Comparison of ENCODE assay signal across 8 cellular contexts in the genomic region with DNA sequence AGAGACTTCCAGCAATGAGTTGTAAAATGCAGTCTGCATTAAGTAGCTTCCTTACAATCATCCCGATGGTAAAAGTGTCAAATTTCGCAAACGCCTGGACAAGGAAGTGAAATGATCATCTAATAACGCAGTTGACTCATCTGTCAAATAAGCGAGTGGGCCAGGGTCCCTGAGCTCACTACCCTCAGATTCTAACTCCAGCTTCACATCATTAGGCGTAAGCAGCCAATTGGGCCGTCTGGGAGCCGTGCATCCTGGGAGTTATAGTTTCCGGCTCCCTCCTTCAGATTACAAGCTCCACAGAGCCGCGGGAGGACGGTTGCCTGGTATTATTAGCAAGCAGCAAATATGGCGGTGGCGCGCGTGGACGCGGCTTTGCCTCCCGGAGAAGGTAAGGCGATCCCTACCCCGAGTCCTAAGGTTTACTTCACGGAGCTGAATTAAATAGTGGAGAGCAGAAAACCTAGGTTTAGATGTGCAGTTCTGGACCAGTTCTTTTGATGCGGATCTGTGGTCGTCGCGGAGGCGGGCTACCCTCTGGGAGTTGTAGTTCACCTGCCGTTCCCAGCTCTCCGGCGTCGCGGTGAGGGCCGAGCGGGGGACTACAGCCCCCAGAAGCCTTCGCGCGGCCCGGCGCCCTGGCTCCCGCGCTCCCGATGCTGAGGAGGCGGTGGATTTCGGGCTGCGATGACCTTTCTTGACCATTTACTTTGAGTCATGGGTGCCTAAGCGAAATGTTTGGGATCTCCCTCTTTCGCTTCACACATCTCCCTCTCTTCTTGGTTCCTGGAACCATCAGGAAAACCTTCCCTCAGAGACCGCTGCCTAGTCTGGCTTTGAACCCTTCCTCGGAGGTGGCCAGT. TPM values are rescaled to one million over a fixed set of nuclear protein-coding genes. Genes with fewer than 3 reads are reported as not detected.
DNase-seq lines count a peak whose midpoint lies in the region; FAIRE-seq and TF ChIP-seq lines count a peak whose summit lies in the region.

Gene CEP97 (plus strand): TSS at position 286 of the 863 bp plus-strand sequence. CDS start 63 bp downstream, at position 349.

- H2AFZ ChIP-seq in H1 (ENCODE audit: low read length) (peak within 1 kb of the TSS; percentile 94), mesenchymal stem cell (ENCODE audit: low read depth, low read length) (peak within 1 kb of the TSS; percentile 69)

- TF ChIP-seq CTCF in GM20000 (IDR thresholded peaks at IDR 0.05; ENCODE audit: extremely low read depth, missing control alignments) = no peak
- no peak for TF ChIP-seq CTCF in H1 (IDR thresholded peaks at IDR 0.05; ENCODE audit: control extremely low read depth in 1 of 3, insufficient read depth in 1 of 3, low read depth in 1 of 3, low read length in 3 of 3)

- no peaks in the 10 kb centered on the region for H3K27me3 ChIP-seq in CD8-positive, alpha-beta memory T cell (ENCODE audit: insufficient read depth, low read length, poor library complexity, severe bottlenecking)
- H3K27me3 ChIP-seq in H1 (replicated peaks in 1 of 4; ENCODE audit: control insufficient read depth in 3 of 4, extremely low read depth in 1 of 4, insufficient read depth in 3 of 4, low read length in 3 of 4) (no peaks in the 10 kb centered on the region), mesenchymal stem cell (ENCODE audit: control insufficient read depth in 1 of 2, insufficient read depth in 1 of 2, low read length in 2 of 2) (no peaks in the 10 kb centered on the region)

- POLR2A ChIA-PET in CD8-positive, alpha-beta memory T cell (lab: Charles Lee) = interaction anchor here (0.5 to 1.9 kb wide), 12 partner anchors 10 to 505 kb away, joined by 3 to 15 read pairs (median 4); partner anchors contain the start of genes NFKBIZ, NXPE3, PCNP and RPL24
- POLR2A ChIA-PET in activated CD8-positive, alpha-beta memory T cell treated with anti-CD3 and anti-CD28 coated beads for 36 hours (lab: Charles Lee) = interaction anchor here (1.5 to 2.2 kb wide), 3 partner anchors 48 to 125 kb away, joined by 6 to 9 read pairs (median 7); partner anchors contain the start of genes NXPE3 and ZBTB11
- POLR2A ChIA-PET in H1 (lab: Charles Lee; ENCODE audit: partially characterized antibody) = interaction anchor here (0.6 to 1.9 kb wide), 10 partner anchors 9 to 194 kb away, joined by 3 to 22 read pairs (median 4); partner anchors contain the start of genes NFKBIZ, RPL24 and ZBTB11

- H3K23me2 ChIP-seq in H1 (ENCODE audit: low read depth, low read length) = 0 out of 2 replicates have a peak, but pooled peaks cover 3% of the 10 kb centered on the region

- no peak for TF ChIP-seq RAD21 in H1 (IDR thresholded peaks at IDR 0.05 in 1 of 2, conservative IDR thresholded peaks at IDR 0.05 in 1 of 2; ENCODE audit: low read depth in 2 of 2, low read length in 2 of 2)

- no peaks in the 10 kb centered on the region for H3K9me3 ChIP-seq in CD8-positive, alpha-beta memory T cell (ENCODE audit: low read length)
- H3K9me3 ChIP-seq in H1 (ENCODE audit: insufficient read depth in 2 of 2, low read depth in 1 of 2, low read length in 1 of 2) = no peaks in the 10 kb centered on the region
- no peaks in the 10 kb centered on the region for H3K9me3 ChIP-seq in mesenchymal stem cell (ENCODE audit: control insufficient read depth, low read length)

- H2BK120ac ChIP-seq in H1 (replicated peaks; ENCODE audit: low read depth, low read length) (no peak within 1 kb of the TSS), mesenchymal stem cell (ENCODE audit: low read depth, low read length) (no peak within 1 kb of the TSS)

- H3K79me2 ChIP-seq in H1 (ENCODE audit: control insufficient read depth in 1 of 2, insufficient read depth in 2 of 2, low read length in 2 of 2) = peaks cover 0 to 8% of the 10 kb centered on the region in 2 experiments; a peak in 1 of 4 replicates

- H3K27ac Mint-ChIP-seq in CD8-positive, alpha-beta memory T cell = peak within 1 kb of the TSS; percentile 89 to 99 (median 97)

- H2BK15ac ChIP-seq in H1 (ENCODE audit: low read length) (no peak within 1 kb of the TSS), mesenchymal stem cell (ENCODE audit: low read depth, poor library complexity, severe bottlenecking) (peak within 1 kb of the TSS; percentile 26)

- H4K8ac ChIP-seq in H1 (ENCODE audit: extremely low read depth, insufficient read depth, low read length) = peak within 1 kb of the TSS; percentile 84; the same call in 1 of the 2 replicates
- H4K8ac ChIP-seq in mesenchymal stem cell (ENCODE audit: low read length) = peak within 1 kb of the TSS; percentile 90

- no peak within 1 kb of the TSS for H2BK20ac ChIP-seq in H1 (ENCODE audit: low read length)

- H3K4me3 Mint-ChIP-seq in CD8-positive, alpha-beta memory T cell = peak within 1 kb of the TSS; percentile 96 to 100 (median 98)

- H3K4ac ChIP-seq in H1 (replicated peaks; ENCODE audit: insufficient read length, low read depth, low read length) (peak within 1 kb of the TSS; percentile 21), mesenchymal stem cell (ENCODE audit: low read depth in 1 of 2, low read length in 2 of 2) (peak within 1 kb of the TSS; percentile 54 to 75)

- H3K23ac ChIP-seq in H1 (ENCODE audit: insufficient read length) (no peak within 1 kb of the TSS), mesenchymal stem cell (ENCODE audit: low read length in 2 of 2) (no peak within 1 kb of the TSS)

- WGBS in H1 (ENCODE audit: extremely low coverage in 1 of 2, insufficient coverage in 1 of 2, insufficient read length in 1 of 2, insufficient replicate concordance in 2 of 2, low coverage in 1 of 2, low lambda C conversion rate in 2 of 2, missing lambda C conversion rate in 1 of 2), 2 experiments = 0% methylated on average over 44 of the region's 49 CpGs; no CpG with 5 or more reads in 1 of the 2 experiments
- 0% methylated on average over 49 of the region's 49 CpGs for WGBS in mesenchymal stem cell

- H3K79me1 ChIP-seq in H1 (ENCODE audit: low read depth, low read length) (peaks cover 2% of the 10 kb centered on the region; the same call in 1 of the 2 replicates), mesenchymal stem cell (replicated peaks; ENCODE audit: low read length, poor library complexity, severe bottlenecking) (peaks cover 8% of the 10 kb centered on the region)

- peak within 1 kb of the TSS; percentile 98 for H4K5ac ChIP-seq in H1 (ENCODE audit: insufficient read length, low read depth, low read length)

- no peaks in the 10 kb centered on the region for H3K36me3 ChIP-seq in CD8-positive, alpha-beta memory T cell (ENCODE audit: insufficient read depth, low read length)
- H3K36me3 ChIP-seq in H1 (ENCODE audit: control insufficient read depth in 2 of 4, insufficient read depth in 4 of 4, low read length in 3 of 4) = peaks cover 2 to 23% (median 7%) of the 10 kb centered on the region in 4 experiments; a peak in 4 of 8 replicates
- H3K36me3 ChIP-seq in mesenchymal stem cell (ENCODE audit: control insufficient read depth in 1 of 2, insufficient read depth in 2 of 2, low read depth in 1 of 2, low read length in 2 of 2) = peaks cover 5 to 18% of the 10 kb centered on the region in 2 experiments

- no peaks in the 10 kb centered on the region for H4K20me1 ChIP-seq in H1 (replicated peaks in 1 of 2; ENCODE audit: control insufficient read depth in 1 of 2, insufficient read depth in 2 of 2, low read length in 2 of 2)

- no peak for TF ChIP-seq EP300 in H1 (IDR thresholded peaks at IDR 0.05; ENCODE audit: borderline replicate concordance in 1 of 2, low read depth in 2 of 2, low read length in 2 of 2)

- peak within 1 kb of the TSS; percentile 66 to 91 (median 78) for H3K9ac ChIP-seq in H1 (replicated peaks in 1 of 4; ENCODE audit: extremely low read depth in 1 of 4, low read depth in 3 of 4, low read length in 3 of 4)
- H3K9ac ChIP-seq in mesenchymal stem cell (ENCODE audit: low read length) = peak within 1 kb of the TSS; percentile 92

- H2AK5ac ChIP-seq in H1 (ENCODE audit: low read depth, low read length) = no peak within 1 kb of the TSS
- H2AK5ac ChIP-seq in mesenchymal stem cell (ENCODE audit: low read length, severe bottlenecking) = no peak within 1 kb of the TSS

- peak within 1 kb of the TSS; percentile 31 for H4K91ac ChIP-seq in H1 (replicated peaks; ENCODE audit: insufficient read length, low read length)
- H4K91ac ChIP-seq in mesenchymal stem cell (ENCODE audit: low read length) = no peak within 1 kb of the TSS

- H3K14ac ChIP-seq in H1 (ENCODE audit: insufficient read length) (no peak within 1 kb of the TSS), mesenchymal stem cell (ENCODE audit: low read length in 2 of 2) (no peak within 1 kb of the TSS)

- H3K36me3 Mint-ChIP-seq in CD8-positive, alpha-beta memory T cell = peaks cover 0 to 35% (median 15%) of the 10 kb centered on the region in 3 donors

- H3K18ac ChIP-seq in H1 (ENCODE audit: extremely low read depth, low read length) (peak within 1 kb of the TSS; percentile 88), mesenchymal stem cell (ENCODE audit: low read depth in 1 of 2, low read length in 2 of 2) (peak within 1 kb of the TSS; percentile 62 to 63)

- CTCF ChIA-PET in CD8-positive, alpha-beta memory T cell (lab: Charles Lee) = interaction anchor here (0.8 to 2.0 kb wide), 10 partner anchors 9 to 504 kb away, joined by 3 to 8 read pairs (median 4); partner anchors contain the start of gene NXPE3
- CTCF ChIA-PET in activated CD8-positive, alpha-beta memory T cell treated with anti-CD3 and anti-CD28 coated beads for 36 hours (lab: Charles Lee) = interaction anchor here (0.8 to 1.1 kb wide), 2 partner anchors 47 to 55 kb away, joined by 3 read pairs; partner anchors contain the start of gene NXPE3
- CTCF ChIA-PET in H1 (lab: Charles Lee; ENCODE audit: partially characterized antibody) = interaction anchor here (0.9 to 4.0 kb wide), 6 partner anchors 8 to 47 kb away, joined by 3 to 19 read pairs (median 4); no protein-coding TSS in a partner anchor

- FAIRE-seq in H1 (lab: Jason Lieb, UNC) = peak; percentile 82

- peaks cover 29% of the 10 kb centered on the region for H3K4me1 ChIP-seq in CD8-positive, alpha-beta memory T cell (ENCODE audit: insufficient read depth, low read length)
- H3K4me1 ChIP-seq in H1 (replicated peaks in 1 of 4; ENCODE audit: control insufficient read depth in 3 of 4, insufficient read depth in 4 of 4, low read length in 3 of 4) (no peaks in the 10 kb centered on the region), mesenchymal stem cell (ENCODE audit: control insufficient read depth, insufficient read depth, low read depth, low read length) (no peaks in the 10 kb centered on the region)

- peak within 1 kb of the TSS; percentile 76 to 100 for H3K4me2 ChIP-seq in H1 (ENCODE audit: insufficient read depth in 1 of 2, low read depth in 2 of 2, low read length in 2 of 2)
- peak within 1 kb of the TSS; percentile 99 for H3K4me2 ChIP-seq in mesenchymal stem cell (ENCODE audit: low read length, poor library complexity, severe bottlenecking)

- peak; percentile 79 to 90 (median 84) for DNase-seq in CD8-positive, alpha-beta memory T cell
- DNase-seq in GM20000 (ENCODE audit: low spot score) (peak; percentile 82), HT-29 (ENCODE audit: low spot score) (peak; percentile 96), NOMO-1 (lab: John Stamatoyannopoulos, UW; ENCODE audit: unreplicated experiment in 2 of 2) (peak; percentile 86 to 95), H1 (ENCODE audit: low read depth in 1 of 2, low spot score in 2 of 2) (peak; percentile 70 to 92), mesenchymal stem cell (peak; percentile 95)
- DNase-seq in stimulated activated CD8-positive, alpha-beta memory T cell treated with anti-CD3 and anti-CD28 coated beads, Interleukin-12 subunit alpha, Interleukin-12 subunit beta, amount 100 ng/mL, for 4 hours (ENCODE audit: low read depth) = peak; percentile 80

- no peaks in the 10 kb centered on the region for H3K27me3 Mint-ChIP-seq in CD8-positive, alpha-beta memory T cell

- peak within 1 kb of the TSS; percentile 99 for H3K4me3 ChIP-seq in CD8-positive, alpha-beta memory T cell (ENCODE audit: low read length)
- H3K4me3 ChIP-seq in H1 (ENCODE audit: extremely low read depth in 1 of 4, insufficient read depth in 2 of 4, low read depth in 3 of 4, low read length in 4 of 4) (peak within 1 kb of the TSS; percentile 92 to 99 (median 98)), mesenchymal stem cell (ENCODE audit: insufficient read depth in 1 of 2, low read depth in 1 of 2, low read length in 2 of 2) (peak within 1 kb of the TSS; percentile 82 to 99)

- peak in 1 of 2 experiments; percentile 56; a peak in 1 of 3 replicates for TF ChIP-seq POLR2A in H1 (IDR thresholded peaks at IDR 0.05; ENCODE audit: control extremely low read depth in 1 of 2, low read depth in 2 of 2, low read length in 2 of 2)

- H3K56ac ChIP-seq in H1 (replicated peaks; ENCODE audit: insufficient read length, low read depth, low read length) = peak within 1 kb of the TSS; percentile 62

- H3K27ac ChIP-seq in CD8-positive, alpha-beta memory T cell (ENCODE audit: low read depth, low read length) = peak within 1 kb of the TSS; percentile 73
- H3K27ac ChIP-seq in H1 (ENCODE audit: low read depth, low read length) = peak within 1 kb of the TSS; percentile 25; the same call in 1 of the 2 replicates
- peak within 1 kb of the TSS; percentile 75 for H3K27ac ChIP-seq in mesenchymal stem cell (ENCODE audit: low read length, poor library complexity, severe bottlenecking)

- no peaks in the 10 kb centered on the region for H3K9me3 Mint-ChIP-seq in CD8-positive, alpha-beta memory T cell

- H3K4me1 Mint-ChIP-seq in CD8-positive, alpha-beta memory T cell = peaks cover 36 to 60% (median 53%) of the 10 kb centered on the region in 3 donors

- H2BK12ac ChIP-seq in H1 (ENCODE audit: low read depth, low read length) (no peak within 1 kb of the TSS), mesenchymal stem cell (ENCODE audit: low read length in 2 of 2) (no peak within 1 kb of the TSS)

- H2BK5ac ChIP-seq in H1 (ENCODE audit: low read depth, low read length) (no peak within 1 kb of the TSS), mesenchymal stem cell (ENCODE audit: low read depth, low read length, poor library complexity, severe bottlenecking) (no peak within 1 kb of the TSS)

RNA-seq across cellular contexts. Expression of gene CEP97, which starts in this region (rescaled TPM):
- 10 to 100 TPM; 16.6 to 17.3 TPM for total RNA-seq in CD8-positive, alpha-beta memory T cell
- polyA plus RNA-seq in CD8-positive, alpha-beta memory T cell = 4.5 TPM
- total RNA-seq in HT-29 (2014; rRNA removed; shearing (Covaris generic)) = 3.3 and 3.4 TPM in 2 replicates
- total RNA-seq in activated CD8-positive, alpha-beta memory T cell treated with anti-CD3 and anti-CD28 coated beads for 36 hours = 10 to 100 TPM; 18.5 to 22.3 TPM
- 13.2 and 15.1 TPM in 2 replicates for total RNA-seq in H1 (2021; fragmentation: NEBNext Ultra II Directional; extraction: Animal tissue kit (Norgen Biotek cat#: 25700))
- 1.6 and 1.9 TPM in 2 replicates for polyA plus RNA-seq in H1 (2011; rRNA removed)
- polyA plus RNA-seq in H1 (2011; cell fraction: cytosol; rRNA removed) = 1.6 TPM
- 1.4 TPM for polyA plus RNA-seq in H1 (2011; cell fraction: nucleus; rRNA removed)
- polyA plus RNA-seq in H1 (2012, experiment 1 of 2) = 3.2 to 6.4 TPM (median 4.5 TPM) in 4 replicates
- polyA plus RNA-seq in H1 (2012, experiment 2 of 2) = 0.25 TPM
- 3.8 TPM for polyA plus RNA-seq in H1 (2013, experiment 1 of 2)
- 3.9 TPM for polyA plus RNA-seq in H1 (2013, experiment 2 of 2)
- polyA minus RNA-seq in H1 (2011; rRNA and poly(A)+ RNA removed) = 9.1 and 12.2 TPM in 2 replicates
- 4.3 TPM for polyA minus RNA-seq in H1 (2011; cell fraction: cytosol; rRNA and poly(A)+ RNA removed)
- 8.8 TPM for polyA minus RNA-seq in H1 (2011; cell fraction: nucleus; rRNA and poly(A)+ RNA removed)
- 3.4 TPM for polyA plus RNA-seq in mesenchymal stem cell (2013, experiment 1 of 2)
- 3.7 TPM for polyA plus RNA-seq in mesenchymal stem cell (2013, experiment 2 of 2)

Comparison
In these comparisons a context has a peak if more than half of its experiments do, and no peak if none do; other contexts are left out.
1. Peak in every context shown above with its lines: DNase-seq, H3K4me3 ChIP-seq and H3K27ac ChIP-seq.
2. H3K27ac ChIP-seq: peak in every context shown above with its lines; median percentile 75 in mesenchymal stem cell; 73 in CD8-positive, alpha-beta memory T cell; 25 in H1.